Comparison of ENCODE assay signal across 1 cellular context in the genomic region with DNA sequence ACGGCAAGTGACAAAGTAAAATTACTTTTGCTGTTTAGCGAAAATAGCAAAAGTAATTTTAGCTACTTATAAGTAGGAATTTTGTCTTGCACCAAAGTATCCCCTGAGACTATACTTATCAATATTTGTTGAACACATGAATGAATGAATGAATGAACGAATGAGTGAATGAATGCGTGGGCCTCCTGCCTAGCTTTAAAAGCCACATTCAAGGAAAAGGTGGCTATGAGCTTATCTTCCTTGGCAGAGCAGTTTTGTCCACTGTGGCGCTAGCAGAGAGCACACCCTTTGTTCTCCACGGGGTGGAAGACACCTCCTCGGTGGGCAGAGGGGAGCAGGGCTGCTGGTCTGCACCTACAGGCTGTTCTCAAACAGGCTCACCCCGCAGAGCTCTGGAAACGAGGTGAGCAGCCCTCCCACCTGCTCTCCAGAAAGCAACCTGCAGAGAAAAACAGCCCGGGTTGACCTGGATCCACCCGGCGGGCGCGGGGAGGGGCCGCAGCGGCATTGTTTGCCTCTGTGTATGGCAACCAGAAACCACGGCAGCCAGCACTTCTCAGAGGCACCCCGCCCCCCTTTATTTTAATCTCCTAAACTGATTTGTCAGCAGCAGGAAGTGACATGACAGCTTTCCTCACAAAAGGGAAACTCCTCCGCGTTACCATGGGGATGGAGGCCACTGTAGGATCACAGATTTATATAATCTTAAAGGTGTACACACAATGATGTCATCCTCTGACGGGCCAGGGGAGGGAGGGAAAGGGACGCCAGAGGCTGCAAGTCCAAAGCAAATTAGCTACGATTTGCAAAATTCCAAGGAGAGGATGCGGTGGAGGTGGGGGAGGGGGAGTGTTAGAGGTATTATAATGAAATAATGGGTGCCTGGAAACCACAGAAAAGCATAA.
A peak's percentile ranks its signal among the peaks of the same experiment; 100 is the strongest.
TF ChIP-seq lines count a peak whose summit lies in the region.

No MANE protein-coding gene starts in this region.

TF ChIP-seq in K562, 482 proteins besides CTCF, POLR2A, EP300 and RAD21 (continued from another document and continues in another):
- TF ChIP-seq ZBTB17 (CRISPR knock-in tag; IDR thresholded peaks at IDR 0.05) = peak; percentile 82
- peak in 1 of 2 experiments; percentile 24; a peak in 1 of 4 replicates for TF ChIP-seq SIX5 (IDR thresholded peaks at IDR 0.05; ENCODE audit: borderline replicate concordance in 1 of 2, insufficient read depth in 1 of 2, low read depth in 1 of 2, low read length in 2 of 2)
- TF ChIP-seq HOXB6 (CRISPR knock-in tag; IDR thresholded peaks at IDR 0.05; ENCODE audit: borderline replicate concordance) = no peak
- no peak for TF ChIP-seq MCM7 (IDR thresholded peaks at IDR 0.05)
- TF ChIP-seq PHTF2 (CRISPR knock-in tag; IDR thresholded peaks at IDR 0.05) = no peak
- TF ChIP-seq HDAC6 (IDR thresholded peaks at IDR 0.05; ENCODE audit: low read depth, low read length) = no peak
- TF ChIP-seq CBX3 (IDR thresholded peaks at IDR 0.05; ENCODE audit: borderline replicate concordance in 1 of 2, low read length in 2 of 2) = no peak
- no peak for TF ChIP-seq E2F4 (CRISPR knock-in tag; IDR thresholded peaks at IDR 0.05; ENCODE audit: low read depth)
- no peak for TF ChIP-seq THRA (IDR thresholded peaks at IDR 0.05)
- peak; percentile 99 for TF ChIP-seq RCOR1 (IDR thresholded peaks at IDR 0.05; ENCODE audit: borderline replicate concordance in 1 of 2, low read depth in 2 of 2, low read length in 2 of 2)
- no peak for TF ChIP-seq ARID4B (CRISPR knock-in tag; IDR thresholded peaks at IDR 0.05)
- TF ChIP-seq, protein P1, sequence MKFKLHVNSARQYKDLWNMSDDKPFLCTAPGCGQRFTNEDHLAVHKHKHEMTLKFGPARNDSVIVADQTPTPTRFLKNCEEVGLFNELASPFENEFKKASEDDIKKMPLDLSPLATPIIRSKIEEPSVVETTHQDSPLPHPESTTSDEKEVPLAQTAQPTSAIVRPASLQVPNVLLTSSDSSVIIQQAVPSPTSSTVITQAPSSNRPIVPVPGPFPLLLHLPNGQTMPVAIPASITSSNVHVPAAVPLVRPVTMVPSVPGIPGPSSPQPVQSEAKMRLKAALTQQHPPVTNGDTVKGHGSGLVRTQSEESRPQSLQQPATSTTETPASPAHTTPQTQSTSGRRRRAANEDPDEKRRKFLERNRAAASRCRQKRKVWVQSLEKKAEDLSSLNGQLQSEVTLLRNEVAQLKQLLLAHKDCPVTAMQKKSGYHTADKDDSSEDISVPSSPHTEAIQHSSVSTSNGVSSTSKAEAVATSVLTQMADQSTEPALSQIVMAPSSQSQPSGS (CRISPR knock-in tag; IDR thresholded peaks at IDR 0.05) = peak; percentile 86; the same call in 1 of the 2 replicates
- 0 out of 2 replicates have a peak, but pooled peaks have one; percentile 29 for TF ChIP-seq ZNF197 (CRISPR knock-in tag; IDR thresholded peaks at IDR 0.05; ENCODE audit: low read depth)
- TF ChIP-seq ZFP91 (CRISPR knock-in tag; IDR thresholded peaks at IDR 0.05) = peak; percentile 96
- TF ChIP-seq SREBF1 (IDR thresholded peaks at IDR 0.05; ENCODE audit: borderline replicate concordance, low read depth, low read length) = peak; percentile 32; the same call in 1 of the 2 replicates
- TF ChIP-seq RBM15 (IDR thresholded peaks at IDR 0.05; ENCODE audit: insufficient read depth, low read length) = no peak
- peak; percentile 43; the same call in 1 of the 2 replicates for TF ChIP-seq RBFOX2 (IDR thresholded peaks at IDR 0.05; ENCODE audit: low read depth, low read length)
- no peak for TF ChIP-seq NR3C1 (CRISPR knock-in tag; IDR thresholded peaks at IDR 0.05)
- TF ChIP-seq, protein P2, sequence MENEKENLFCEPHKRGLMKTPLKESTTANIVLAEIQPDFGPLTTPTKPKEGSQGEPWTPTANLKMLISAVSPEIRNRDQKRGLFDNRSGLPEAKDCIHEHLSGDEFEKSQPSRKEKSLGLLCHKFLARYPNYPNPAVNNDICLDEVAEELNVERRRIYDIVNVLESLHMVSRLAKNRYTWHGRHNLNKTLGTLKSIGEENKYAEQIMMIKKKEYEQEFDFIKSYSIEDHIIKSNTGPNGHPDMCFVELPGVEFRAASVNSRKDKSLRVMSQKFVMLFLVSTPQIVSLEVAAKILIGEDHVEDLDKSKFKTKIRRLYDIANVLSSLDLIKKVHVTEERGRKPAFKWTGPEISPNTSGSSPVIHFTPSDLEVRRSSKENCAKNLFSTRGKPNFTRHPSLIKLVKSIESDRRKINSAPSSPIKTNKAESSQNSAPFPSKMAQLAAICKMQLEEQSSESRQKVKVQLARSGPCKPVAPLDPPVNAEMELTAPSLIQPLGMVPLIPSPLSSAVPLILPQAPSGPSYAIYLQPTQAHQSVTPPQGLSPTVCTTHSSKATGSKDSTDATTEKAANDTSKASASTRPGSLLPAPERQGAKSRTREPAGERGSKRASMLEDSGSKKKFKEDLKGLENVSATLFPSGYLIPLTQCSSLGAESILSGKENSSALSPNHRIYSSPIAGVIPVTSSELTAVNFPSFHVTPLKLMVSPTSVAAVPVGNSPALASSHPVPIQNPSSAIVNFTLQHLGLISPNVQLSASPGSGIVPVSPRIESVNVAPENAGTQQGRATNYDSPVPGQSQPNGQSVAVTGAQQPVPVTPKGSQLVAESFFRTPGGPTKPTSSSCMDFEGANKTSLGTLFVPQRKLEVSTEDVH (IDR thresholded peaks at IDR 0.05; ENCODE audit: low read depth, partially characterized antibody) = no peak
- TF ChIP-seq ELF1 (tag; IDR thresholded peaks at IDR 0.05) = peak; percentile 66
- TF ChIP-seq FOXJ2 (tag; IDR thresholded peaks at IDR 0.05) = peak; percentile 100
- TF ChIP-seq ZNF707 (CRISPR knock-in tag; conservative IDR thresholded peaks at IDR 0.05) = no peak
- TF ChIP-seq, protein P3, sequence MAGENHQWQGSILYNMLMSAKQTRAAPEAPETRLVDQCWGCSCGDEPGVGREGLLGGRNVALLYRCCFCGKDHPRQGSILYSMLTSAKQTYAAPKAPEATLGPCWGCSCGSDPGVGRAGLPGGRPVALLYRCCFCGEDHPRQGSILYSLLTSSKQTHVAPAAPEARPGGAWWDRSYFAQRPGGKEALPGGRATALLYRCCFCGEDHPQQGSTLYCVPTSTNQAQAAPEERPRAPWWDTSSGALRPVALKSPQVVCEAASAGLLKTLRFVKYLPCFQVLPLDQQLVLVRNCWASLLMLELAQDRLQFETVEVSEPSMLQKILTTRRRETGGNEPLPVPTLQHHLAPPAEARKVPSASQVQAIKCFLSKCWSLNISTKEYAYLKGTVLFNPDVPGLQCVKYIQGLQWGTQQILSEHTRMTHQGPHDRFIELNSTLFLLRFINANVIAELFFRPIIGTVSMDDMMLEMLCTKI (IDR thresholded peaks at IDR 0.05; ENCODE audit: partially characterized antibody) = no peak
- no peak for TF ChIP-seq MECOM (CRISPR knock-in tag; IDR thresholded peaks at IDR 0.05)
- peak; percentile 91 for TF ChIP-seq GABPA (tag; conservative IDR thresholded peaks at IDR 0.05; ENCODE audit: low read depth)
- TF ChIP-seq CHCHD3 (CRISPR knock-in tag; IDR thresholded peaks at IDR 0.05) = no peak
- TF ChIP-seq ZNF3 (CRISPR knock-in tag; IDR thresholded peaks at IDR 0.05) = no peak
- no peak for TF ChIP-seq GTF3C2 (IDR thresholded peaks at IDR 0.05; ENCODE audit: borderline replicate concordance, extremely low read depth, insufficient read length)
- TF ChIP-seq ZNF695 (CRISPR knock-in tag; IDR thresholded peaks at IDR 0.05) = no peak
- peak in 1 of 2 experiments; percentile 84; a peak in 2 of 4 replicates for TF ChIP-seq HDAC1 (IDR thresholded peaks at IDR 0.05)
- TF ChIP-seq, protein P4, sequence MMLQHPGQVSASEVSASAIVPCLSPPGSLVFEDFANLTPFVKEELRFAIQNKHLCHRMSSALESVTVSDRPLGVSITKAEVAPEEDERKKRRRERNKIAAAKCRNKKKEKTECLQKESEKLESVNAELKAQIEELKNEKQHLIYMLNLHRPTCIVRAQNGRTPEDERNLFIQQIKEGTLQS (IDR thresholded peaks at IDR 0.05) = peak; percentile 99
- TF ChIP-seq, protein P4 (CRISPR knock-in tag; conservative IDR thresholded peaks at IDR 0.05) = peak; percentile 76; the same call in 1 of the 2 replicates
- TF ChIP-seq ZBTB1 (CRISPR knock-in tag; IDR thresholded peaks at IDR 0.05; ENCODE audit: borderline replicate concordance, low read depth) = no peak
- TF ChIP-seq POLR2AphosphoS5 (IDR thresholded peaks at IDR 0.05; ENCODE audit: control insufficient read depth, insufficient read depth, low read depth, low read length) = peak; percentile 45; the same call in 1 of the 2 replicates
- TF ChIP-seq SMARCB1 (IDR thresholded peaks at IDR 0.05; ENCODE audit: insufficient read length, low read depth) = no peak
- no peak for TF ChIP-seq ZSCAN29 (IDR thresholded peaks at IDR 0.05)
- TF ChIP-seq NFE2 (IDR thresholded peaks at IDR 0.05; ENCODE audit: low read depth) = peak; percentile 83
- 0 out of 2 replicates have a peak, but pooled peaks have one; percentile 29 for TF ChIP-seq ZBTB7A (IDR thresholded peaks at IDR 0.05; ENCODE audit: borderline replicate concordance, control insufficient read depth, low read depth, low read length)
- TF ChIP-seq RBM34 (IDR thresholded peaks at IDR 0.05; ENCODE audit: borderline replicate concordance, insufficient read depth, low read length) = no peak
